18 cellular contexts compared by ENCODE assay signal in genomic region chr17:68749742-68750562, GRCh38.
DNase-seq lines count a peak whose midpoint lies in the region; ATAC-seq and TF ChIP-seq lines count a peak whose summit lies in the region.
"Had no signal": no experiment of that assay in that cellular context is flagged by ENCODE, and none has a peak within 500 bp of the region (broad histone marks: within the 10 kb centered on the region; RNA-seq: fewer than 3 reads in every experiment).

No MANE protein-coding gene starts in this region.

- H3K4me1 Mint-ChIP-seq in WTC11 = peaks cover 31% of the 10 kb centered on the region
- no peaks in the 10 kb centered on the region for H3K4me1 Mint-ChIP-seq in activated naive CD4-positive, alpha-beta T cell treated with anti-CD3 and anti-CD28 coated beads, Interleukin-2, amount 10 ng/mL, durations not matched to agents 7 days and 5 days
- no peaks in the 10 kb centered on the region for H3K4me1 Mint-ChIP-seq in activated CD4-positive, alpha-beta T cell treated with anti-CD3 and anti-CD28 coated beads, Interleukin-2, amount 10 ng/mL, durations not matched to agents 24 days and 14 days

- POLR2A ChIA-PET in WTC11 (lab: Charles Lee) = no interaction called here

- peak overlapping the region; percentile 86 for H3K27ac Mint-ChIP-seq in WTC11
- no peak overlapping the region for H3K27ac Mint-ChIP-seq in activated naive CD4-positive, alpha-beta T cell treated with anti-CD3 and anti-CD28 coated beads, Interleukin-2, amount 10 ng/mL, durations not matched to agents 7 days and 5 days
- H3K27ac Mint-ChIP-seq in activated CD4-positive, alpha-beta T cell treated with anti-CD3 and anti-CD28 coated beads, Interleukin-2, amount 10 ng/mL, durations not matched to agents 24 days and 14 days = no peak overlapping the region

- TF ChIP-seq CTCF in AG09309 (IDR thresholded peaks at IDR 0.05; ENCODE audit: control insufficient read depth, insufficient read depth, low read depth, low read length, missing control alignments) (no peak), WTC11 (IDR thresholded peaks at IDR 0.05) (no peak), lung (IDR thresholded peaks at IDR 0.05; ENCODE audit: control extremely low read depth, extremely low read depth) (no peak)

- H3K36me3 ChIP-seq in MG63 = no peaks in the 10 kb centered on the region
- H3K36me3 ChIP-seq in lung (ENCODE audit: control insufficient read depth in 2 of 2, insufficient read depth in 2 of 2, low read length in 2 of 2) = no peaks in the 10 kb centered on the region
- H3K36me3 ChIP-seq: stomach had no signal

- H3K27me3 ChIP-seq in MG63 = no peaks in the 10 kb centered on the region
- H3K27me3 ChIP-seq in lung (ENCODE audit: control insufficient read depth, insufficient read depth) = no peaks in the 10 kb centered on the region
- H3K27me3 ChIP-seq: stomach had no signal

- H3K27ac ChIP-seq in lung (ENCODE audit: low read depth in 1 of 2, low read length in 1 of 2) = no peak overlapping the region
- H3K27ac ChIP-seq: coronary artery, RWPE1 had no signal

- intact Hi-C loops in activated CD4-positive, alpha-beta T cell treated with anti-CD3 and anti-CD28 coated beads, Interleukin-2, amount 10 ng/mL, durations not matched to agents 24 days and 14 days (cut with micrococcal nuclease) = no loop called here

- H3K4me1 ChIP-seq in lung (ENCODE audit: control insufficient read depth in 2 of 2, insufficient read depth in 2 of 2, low read length in 2 of 2) = no peaks in the 10 kb centered on the region
- H3K4me1 ChIP-seq: stomach had no signal

- no peaks in the 10 kb centered on the region for H3K9me3 ChIP-seq in MG63
- H3K9me3 ChIP-seq in lung (ENCODE audit: control insufficient read depth in 2 of 2, insufficient read depth in 1 of 2, low read length in 1 of 2) = peaks cover 0 to 10% of the 10 kb centered on the region in 2 donors

- peak overlapping the region; percentile 6 for H3K4me3 Mint-ChIP-seq in WTC11
- H3K4me3 Mint-ChIP-seq in activated naive CD4-positive, alpha-beta T cell treated with anti-CD3 and anti-CD28 coated beads, Interleukin-2, amount 10 ng/mL, durations not matched to agents 7 days and 5 days = no peak overlapping the region
- H3K4me3 Mint-ChIP-seq in activated CD4-positive, alpha-beta T cell treated with anti-CD3 and anti-CD28 coated beads, Interleukin-2, amount 10 ng/mL, durations not matched to agents 24 days and 14 days = no peak overlapping the region

- WGBS in lung, 2 donors = 43 to 48% methylated on average over 15 of the region's 15 CpGs

- ATAC-seq in WTC11 (peak; percentile 86), lung (ENCODE audit: insufficient read depth, low FRiP score) (no peak), HG03457 (IDR thresholded peaks at IDR 0.05; ENCODE audit: unreplicated experiment) (no peak)

- CTCF ChIA-PET in WTC11 (lab: Charles Lee) = interaction anchor here (1.0 kb wide), 1 partner anchor 136 kb away, joined by 5 read pairs; no protein-coding TSS in a partner anchor
- CTCF ChIA-PET in activated naive CD4-positive, alpha-beta T cell treated with anti-CD3 and anti-CD28 coated beads, Interleukin-2, amount 10 ng/mL, durations not matched to agents 7 days and 5 days (lab: Charles Lee) = no interaction called here

- H3K27me3 Mint-ChIP-seq in WTC11 (ENCODE audit: low read depth) = no peaks in the 10 kb centered on the region; the same call in 1 of the 2 replicates
- peaks cover 4% of the 10 kb centered on the region for H3K27me3 Mint-ChIP-seq in activated naive CD4-positive, alpha-beta T cell treated with anti-CD3 and anti-CD28 coated beads, Interleukin-2, amount 10 ng/mL, durations not matched to agents 7 days and 5 days
- H3K27me3 Mint-ChIP-seq in activated CD4-positive, alpha-beta T cell treated with anti-CD3 and anti-CD28 coated beads, Interleukin-2, amount 10 ng/mL, durations not matched to agents 24 days and 14 days = peaks cover 3% of the 10 kb centered on the region

- peaks cover 35% of the 10 kb centered on the region for H3K9me3 Mint-ChIP-seq in WTC11
- no peaks in the 10 kb centered on the region for H3K9me3 Mint-ChIP-seq in activated naive CD4-positive, alpha-beta T cell treated with anti-CD3 and anti-CD28 coated beads, Interleukin-2, amount 10 ng/mL, durations not matched to agents 7 days and 5 days
- H3K9me3 Mint-ChIP-seq in activated CD4-positive, alpha-beta T cell treated with anti-CD3 and anti-CD28 coated beads, Interleukin-2, amount 10 ng/mL, durations not matched to agents 24 days and 14 days = no peaks in the 10 kb centered on the region

- H3K4me3 ChIP-seq in AG09309 (ENCODE audit: control insufficient read depth, low read depth, low read length) = peak overlapping the region; percentile 26
- H3K4me3 ChIP-seq in MG63 = peak overlapping the region; percentile 20
- H3K4me3 ChIP-seq in lung = no peak overlapping the region
- H3K4me3 ChIP-seq: coronary artery, stomach had no signal

- peaks cover 17% of the 10 kb centered on the region for H3K36me3 Mint-ChIP-seq in WTC11
- no peaks in the 10 kb centered on the region for H3K36me3 Mint-ChIP-seq in activated naive CD4-positive, alpha-beta T cell treated with anti-CD3 and anti-CD28 coated beads, Interleukin-2, amount 10 ng/mL, durations not matched to agents 7 days and 5 days
- no peaks in the 10 kb centered on the region for H3K36me3 Mint-ChIP-seq in activated CD4-positive, alpha-beta T cell treated with anti-CD3 and anti-CD28 coated beads, Interleukin-2, amount 10 ng/mL, durations not matched to agents 24 days and 14 days (ENCODE audit: low read depth)

- DNase-seq in AG09309 (ENCODE audit: low read depth) (no peak), MG63 (no peak), WTC11 (ENCODE audit: low spot score) (no peak), lung (ENCODE audit: low spot score) (peak; percentile 35), NCI-H69 (lab: John Stamatoyannopoulos, UW) (no peak)
- DNase-seq in activated naive CD4-positive, alpha-beta T cell treated with anti-CD3 and anti-CD28 coated beads, Interleukin-2, amount 10 ng/mL, durations not matched to agents 7 days and 5 days = no peak
- DNase-seq in activated CD4-positive, alpha-beta T cell treated with anti-CD3 and anti-CD28 coated beads, Interleukin-2, amount 10 ng/mL, durations not matched to agents 24 days and 14 days = no peak
- DNase-seq: activated CD4-positive, CD25-positive, alpha-beta regulatory T cell treated with anti-CD3 and anti-CD28 coated beads, Interleukin-2, amount 50 U/mL, for 72 hours; activated naive CD4-positive, alpha-beta T cell; erythroblast; GF-D8; head of caudate nucleus; NCI-H1436; stomach; T-helper 1 cell had no signal

TF ChIP-seq in WTC11, 78 proteins besides CTCF, POLR2A, EP300 and RAD21:
- no peak for TF ChIP-seq ZNF532 (CRISPR knock-in tag; IDR thresholded peaks at IDR 0.05; ENCODE audit: borderline replicate concordance)
- TF ChIP-seq, protein P1, sequence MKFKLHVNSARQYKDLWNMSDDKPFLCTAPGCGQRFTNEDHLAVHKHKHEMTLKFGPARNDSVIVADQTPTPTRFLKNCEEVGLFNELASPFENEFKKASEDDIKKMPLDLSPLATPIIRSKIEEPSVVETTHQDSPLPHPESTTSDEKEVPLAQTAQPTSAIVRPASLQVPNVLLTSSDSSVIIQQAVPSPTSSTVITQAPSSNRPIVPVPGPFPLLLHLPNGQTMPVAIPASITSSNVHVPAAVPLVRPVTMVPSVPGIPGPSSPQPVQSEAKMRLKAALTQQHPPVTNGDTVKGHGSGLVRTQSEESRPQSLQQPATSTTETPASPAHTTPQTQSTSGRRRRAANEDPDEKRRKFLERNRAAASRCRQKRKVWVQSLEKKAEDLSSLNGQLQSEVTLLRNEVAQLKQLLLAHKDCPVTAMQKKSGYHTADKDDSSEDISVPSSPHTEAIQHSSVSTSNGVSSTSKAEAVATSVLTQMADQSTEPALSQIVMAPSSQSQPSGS (CRISPR knock-in tag; IDR thresholded peaks at IDR 0.05; ENCODE audit: borderline replicate concordance, low read depth) = no peak
- TF ChIP-seq, protein P2, sequence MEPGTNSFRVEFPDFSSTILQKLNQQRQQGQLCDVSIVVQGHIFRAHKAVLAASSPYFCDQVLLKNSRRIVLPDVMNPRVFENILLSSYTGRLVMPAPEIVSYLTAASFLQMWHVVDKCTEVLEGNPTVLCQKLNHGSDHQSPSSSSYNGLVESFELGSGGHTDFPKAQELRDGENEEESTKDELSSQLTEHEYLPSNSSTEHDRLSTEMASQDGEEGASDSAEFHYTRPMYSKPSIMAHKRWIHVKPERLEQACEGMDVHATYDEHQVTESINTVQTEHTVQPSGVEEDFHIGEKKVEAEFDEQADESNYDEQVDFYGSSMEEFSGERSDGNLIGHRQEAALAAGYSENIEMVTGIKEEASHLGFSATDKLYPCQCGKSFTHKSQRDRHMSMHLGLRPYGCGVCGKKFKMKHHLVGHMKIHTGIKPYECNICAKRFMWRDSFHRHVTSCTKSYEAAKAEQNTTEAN (CRISPR knock-in tag; IDR thresholded peaks at IDR 0.05) = no peak
- TF ChIP-seq PRRX2 (CRISPR knock-in tag; IDR thresholded peaks at IDR 0.05) = no peak
